Comparison of ENCODE assay signal across 1 cellular context in genomic region chr6:30143780-30144179, GRCh38.
TF ChIP-seq lines count a peak whose summit lies in the region.

No MANE protein-coding gene starts in this region.

TF ChIP-seq in HCT116, 20 proteins besides CTCF, POLR2A, EP300 and RAD21 (continued from another document):
- TF ChIP-seq REST (IDR thresholded peaks at IDR 0.05; ENCODE audit: low read depth) (no peak), MAX (IDR thresholded peaks at IDR 0.05) (no peak), EGR1 (IDR thresholded peaks at IDR 0.05; ENCODE audit: low read depth) (no peak), ZBTB33 (IDR thresholded peaks at IDR 0.05; ENCODE audit: extremely low read depth, insufficient replicate concordance, low read length) (no peak), SRF (IDR thresholded peaks at IDR 0.05; ENCODE audit: low read depth) (no peak), TCF7L2 (IDR thresholded peaks at IDR 0.05; ENCODE audit: borderline replicate concordance, extremely low read depth, insufficient read depth, insufficient read length) (no peak), EZH2 (IDR thresholded peaks at IDR 0.05) (no peak), ZNF274 (IDR thresholded peaks at IDR 0.05; ENCODE audit: low read depth, low read length) (no peak), CBX3 (IDR thresholded peaks at IDR 0.05; ENCODE audit: low read depth) (no peak), YY1 (IDR thresholded peaks at IDR 0.05; ENCODE audit: extremely low read depth, insufficient replicate concordance, low read depth, low read length) (no peak), ZFX (IDR thresholded peaks at IDR 0.05) (no peak), FOSL1 (IDR thresholded peaks at IDR 0.05; ENCODE audit: low read depth) (no peak), EZH2phosphoT487 (IDR thresholded peaks at IDR 0.05; ENCODE audit: borderline replicate concordance) (no peak), JUND (IDR thresholded peaks at IDR 0.05) (no peak), SIN3A (IDR thresholded peaks at IDR 0.05; ENCODE audit: low read depth) (no peak), ELF1 (IDR thresholded peaks at IDR 0.05; ENCODE audit: borderline replicate concordance, low read depth) (no peak), SP1 (IDR thresholded peaks at IDR 0.05; ENCODE audit: low read depth) (no peak)
